ENCODE assay signal across 17 cellular contexts in genomic region chr4:155799106-155799793, GRCh38. TPM values are rescaled to one million over a fixed set of nuclear protein-coding genes. Genes with fewer than 3 reads are reported as not detected.
DNase-seq lines count a peak whose midpoint lies in the region; ATAC-seq and TF ChIP-seq lines count a peak whose summit lies in the region.
"Had no signal": no experiment of that assay in that cellular context is flagged by ENCODE, and none has a peak within 500 bp of the region (broad histone marks: within the 10 kb centered on the region; RNA-seq: fewer than 3 reads in every experiment).

No MANE protein-coding gene starts in this region.

- H4K20me1 ChIP-seq in Karpas-422 (ENCODE audit: insufficient read depth, low read depth, low read length): no peaks in the 10 kb centered on the region

- H3K36me3 ChIP-seq in Karpas-422 (ENCODE audit: insufficient read depth, low read length) (no peaks in the 10 kb centered on the region), rectal smooth muscle tissue (ENCODE audit: control insufficient read depth, insufficient read depth, low read length) (no peaks in the 10 kb centered on the region), mucosa of descending colon (ENCODE audit: low read depth) (no peaks in the 10 kb centered on the region)
- H3K36me3 ChIP-seq: BE2C had no signal

- H3K4me1 ChIP-seq in Karpas-422 (ENCODE audit: low read length): peaks cover 59% of the 10 kb centered on the region
- peaks cover 16% of the 10 kb centered on the region for H3K4me1 ChIP-seq in rectal smooth muscle tissue (ENCODE audit: control insufficient read depth, insufficient read depth, low read length)
- H3K4me1 ChIP-seq in mucosa of descending colon (ENCODE audit: low read depth): no peaks in the 10 kb centered on the region
- H3K4me1 ChIP-seq: BE2C had no signal

- intact Hi-C loops in mucosa of descending colon (cut with DNase I, micrococcal nuclease): no loop called here

- peak overlapping the region; percentile 33; the same call in 1 of the 2 replicates for H2AFZ ChIP-seq in Karpas-422 (ENCODE audit: low read length)

- no peak overlapping the region for H3K9ac ChIP-seq in Karpas-422 (ENCODE audit: low read length)
- H3K9ac ChIP-seq in rectal smooth muscle tissue (ENCODE audit: low read length): no peak overlapping the region

- H3K4me3 ChIP-seq in AG10803 (ENCODE audit: low read length) (no peak overlapping the region), Karpas-422 (ENCODE audit: low read length) (no peak overlapping the region), fibroblast of the aortic adventitia (ENCODE audit: low read depth, low read length) (no peak overlapping the region), rectal smooth muscle tissue (ENCODE audit: low read length) (no peak overlapping the region), mucosa of descending colon (no peak overlapping the region)

- H3K9me3 ChIP-seq in Karpas-422 (ENCODE audit: low read length) (no peaks in the 10 kb centered on the region), mucosa of descending colon (no peaks in the 10 kb centered on the region)
- H3K9me3 ChIP-seq: BE2C had no signal

- H3K27me3 ChIP-seq in Karpas-422 (ENCODE audit: low read length): no peaks in the 10 kb centered on the region
- no peaks in the 10 kb centered on the region for H3K27me3 ChIP-seq in rectal smooth muscle tissue (ENCODE audit: control insufficient read depth, insufficient read depth, low read length)
- H3K27me3 ChIP-seq: BE2C had no signal

- no peaks in the 10 kb centered on the region for H3K9me2 ChIP-seq in Karpas-422 (replicated peaks; ENCODE audit: insufficient read depth, low read length)

- DNase-seq in AG10803 (ENCODE audit: low read depth): peak; percentile 33
- DNase-seq in Karpas-422: no peak
- DNase-seq in fibroblast of the aortic adventitia (ENCODE audit: low read depth): peak; percentile 47
- no peak for DNase-seq in mucosa of descending colon
- DNase-seq in globus pallidus (ENCODE audit: low spot score): no peak
- DNase-seq in activated T-cell treated with anti-CD3 and anti-CD28 coated beads, Interleukin-2, amount 50 U/mL, for 1 hour: no peak
- DNase-seq: BE2C; CD4-positive, alpha-beta memory T cell; DMS79; GOT3; NCI-H1436 treated with DMSO at 0.1 percent for 48 hours; NCI-H2081; NCI-H524; SHP77 treated with DMSO at 0.1 percent for 48 hours had no signal

- no peak overlapping the region for H3K4me2 ChIP-seq in Karpas-422 (ENCODE audit: low read depth, low read length, poor library complexity, severe bottlenecking)

- no peak overlapping the region for H3K27ac ChIP-seq in Karpas-422 (ENCODE audit: low read length)
- H3K27ac ChIP-seq in rectal smooth muscle tissue (ENCODE audit: low read depth, low read length): peak overlapping the region; percentile 75

- TF ChIP-seq CTCF in AG10803 (conservative IDR thresholded peaks at IDR 0.05; ENCODE audit: low read length): no peak
- no peak for TF ChIP-seq CTCF in fibroblast of the aortic adventitia (IDR thresholded peaks at IDR 0.05; ENCODE audit: insufficient read depth, low read length)
- TF ChIP-seq CTCF in mucosa of descending colon (IDR thresholded peaks at IDR 0.05): no peak

- no peaks in the 10 kb centered on the region for H3K79me2 ChIP-seq in Karpas-422 (ENCODE audit: low read length)

- no peak for ATAC-seq in mucosa of descending colon
- ATAC-seq in HG02588 (IDR thresholded peaks at IDR 0.05; ENCODE audit: unreplicated experiment): no peak

RNA-seq across cellular contexts. Expression of gene GUCY1B1, which starts 40.4 kb away (rescaled TPM):
- total RNA-seq in Karpas-422 (2014; rRNA removed; shearing (Covaris generic); ENCODE audit: low replicate concordance): 0.47 and 3.2 TPM in 2 replicates
- total RNA-seq in fibroblast of the aortic adventitia (ENCODE audit: low replicate concordance) (2.0 and 7.0 TPM in 2 replicates), mucosa of descending colon (10 to 100 TPM in 1 of 3 donors, 1 to 10 TPM in 2; 1.9 to 42.1 (median 6.2) TPM)
- total RNA-seq: A673; CD4-positive, alpha-beta memory T cell had no signal

Comparison
In these comparisons a context has a peak if more than half of its experiments do, and no peak if none do; other contexts are left out.
1. DNase-seq: peak in AG10803 (single experiment) and fibroblast of the aortic adventitia (single experiment); none in Karpas-422 (single experiment), mucosa of descending colon (0 of 3), globus pallidus (single experiment) and activated T-cell treated with anti-CD3 and anti-CD28 coated beads, Interleukin-2, amount 50 U/mL, for 1 hour (single experiment).